In the genomic region with DNA sequence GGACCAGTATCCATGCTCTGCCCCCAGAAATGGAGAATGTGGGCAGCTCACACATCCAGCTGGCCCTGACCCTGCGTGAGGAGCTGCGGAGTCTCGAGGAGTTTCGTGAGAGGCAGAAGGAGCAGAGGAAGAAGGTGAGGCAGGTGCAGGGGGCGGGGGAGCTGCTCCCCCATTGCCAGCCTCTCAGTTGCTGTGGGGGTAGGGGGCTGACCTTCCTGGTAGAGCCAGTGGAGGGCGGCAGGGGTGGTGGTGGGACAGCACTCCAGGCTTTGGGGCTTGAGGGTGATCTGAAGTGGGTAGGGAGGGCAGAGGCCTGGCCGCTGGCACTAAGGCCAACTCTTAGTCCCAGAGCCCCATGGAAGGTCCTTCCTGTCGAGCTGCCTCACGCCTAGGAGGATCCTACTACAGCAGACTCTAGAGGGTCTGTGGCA, we compare ENCODE assay signal across 11 cellular contexts. TPM values are rescaled to one million over a fixed set of nuclear protein-coding genes. Genes with fewer than 3 reads are reported as not detected.
DNase-seq lines count a peak whose midpoint lies in the region; ATAC-seq and TF ChIP-seq lines count a peak whose summit lies in the region.
"Had no signal": no experiment of that assay in that cellular context is flagged by ENCODE, and none has a peak within 500 bp of the region (broad histone marks: within the 10 kb centered on the region; RNA-seq: fewer than 3 reads in every experiment).

No MANE protein-coding gene starts in this region.

- H3K36me3 Mint-ChIP-seq in activated naive CD4-positive, alpha-beta T cell treated with anti-CD3 and anti-CD28 coated beads, Interleukin-2, amount 50 U/mL, for 72 hours, result peaks cover 5 to 20% of the 10 kb centered on the region in 2 donors
- H3K36me3 Mint-ChIP-seq in mesothelial cell of epicardium, result no peaks in the 10 kb centered on the region

- TF ChIP-seq CTCF in BE2C (IDR thresholded peaks at IDR 0.05; ENCODE audit: low read depth, low read length) (no peak), GM13977 (IDR thresholded peaks at IDR 0.05; ENCODE audit: extremely low read depth, insufficient read depth, missing control alignments) (peak; percentile 1), mesothelial cell of epicardium (IDR thresholded peaks at IDR 0.05; ENCODE audit: unreplicated experiment) (no peak)

- H3K4me3 Mint-ChIP-seq in mesothelial cell of epicardium, result no peak overlapping the region

- H3K27ac Mint-ChIP-seq in activated naive CD4-positive, alpha-beta T cell treated with anti-CD3 and anti-CD28 coated beads, Interleukin-2, amount 50 U/mL, for 72 hours, result peak overlapping the region; percentile 42 to 98
- no peak overlapping the region for H3K27ac Mint-ChIP-seq in mesothelial cell of epicardium

- in situ Hi-C loops in GM13977 (cut with MboI; ENCODE audit: low pct_unique_long_range_greater_than_20kb, low sequenced_read_pairs, unreplicated experiment), result no loop called here

- peak; percentile 4 for DNase-seq in BE2C
- DNase-seq in GM13977 (ENCODE audit: low spot score), result no peak
- DNase-seq in activated naive CD4-positive, alpha-beta T cell treated with anti-CD3 and anti-CD28 coated beads, Interleukin-2, amount 50 U/mL, for 72 hours (ENCODE audit: low spot score in 2 of 2), result no peak
- DNase-seq in mesothelial cell of epicardium (ENCODE audit: low spot score in 2 of 2, unreplicated experiment in 2 of 2), result peak; percentile 18 to 33
- no peak for DNase-seq in NCI-H187 (lab: John Stamatoyannopoulos, UW)
- DNase-seq: NCI-H345 had no signal

- peaks cover 5% of the 10 kb centered on the region for H3K27me3 Mint-ChIP-seq in mesothelial cell of epicardium (ENCODE audit: low read depth)

- peaks cover 2% of the 10 kb centered on the region for H3K4me1 Mint-ChIP-seq in mesothelial cell of epicardium

- no peaks in the 10 kb centered on the region for H3K27me3 ChIP-seq in BE2C
- H3K27me3 ChIP-seq: ascending aorta had no signal

- no peak for ATAC-seq in activated naive CD4-positive, alpha-beta T cell treated with anti-CD3 and anti-CD28 coated beads, Interleukin-2, amount 50 U/mL, for 72 hours
- ATAC-seq in HG03108 (IDR thresholded peaks at IDR 0.05; ENCODE audit: unreplicated experiment) (no peak), HG03565 (IDR thresholded peaks at IDR 0.05; ENCODE audit: unreplicated experiment) (no peak), HG03045 (IDR thresholded peaks at IDR 0.05; ENCODE audit: unreplicated experiment) (no peak)
- ATAC-seq: right cardiac atrium had no signal

- H3K36me3 ChIP-seq in BE2C, result no peaks in the 10 kb centered on the region

- H3K9me3 ChIP-seq in BE2C, result no peaks in the 10 kb centered on the region
- H3K9me3 ChIP-seq: ascending aorta had no signal

- no peaks in the 10 kb centered on the region for H3K9me3 Mint-ChIP-seq in activated naive CD4-positive, alpha-beta T cell treated with anti-CD3 and anti-CD28 coated beads, Interleukin-2, amount 50 U/mL, for 72 hours
- no peaks in the 10 kb centered on the region for H3K9me3 Mint-ChIP-seq in mesothelial cell of epicardium

- no peaks in the 10 kb centered on the region for H3K4me1 ChIP-seq in BE2C
- H3K4me1 ChIP-seq: ascending aorta had no signal

- no peak overlapping the region for H3K4me3 ChIP-seq in BE2C (ENCODE audit: low read depth, low read length)
- H3K4me3 ChIP-seq: ascending aorta had no signal

RNA-seq across cellular contexts. Expression of gene PSTPIP1, which starts 30.6 kb away (rescaled TPM):
- polyA plus RNA-seq in BE2C (2012; ENCODE audit: insufficient read depth, insufficient read length, low read depth), result 7.2 TPM
- 100 to 1,000 TPM in 1 of 2 donors, 10 to 100 TPM in 1; 95.5 to 149 TPM for total RNA-seq in activated naive CD4-positive, alpha-beta T cell treated with anti-CD3 and anti-CD28 coated beads, Interleukin-2, amount 50 U/mL, for 72 hours
- total RNA-seq in mesothelial cell of epicardium, result 0.59 TPM in 1 of 3 replicates, not detected in the others

RNA-seq across cellular contexts. Expression of gene TSPAN3, which starts 45.4 kb away (rescaled TPM):
- 387 TPM for polyA plus RNA-seq in BE2C (2012; ENCODE audit: insufficient read depth, insufficient read length, low read depth)
- total RNA-seq in activated naive CD4-positive, alpha-beta T cell treated with anti-CD3 and anti-CD28 coated beads, Interleukin-2, amount 50 U/mL, for 72 hours, result 10 to 100 TPM in 1 of 2 donors, 1 to 10 TPM in 1; 6.9 to 27.1 TPM
- 301 to 312 TPM (median 307 TPM) in 3 replicates for total RNA-seq in mesothelial cell of epicardium

Comparison
In these comparisons a context has a peak if more than half of its experiments do, and no peak if none do; other contexts are left out.
1. DNase-seq: peak in BE2C (single experiment) and mesothelial cell of epicardium (2 of 2); none in GM13977 (single experiment), activated naive CD4-positive, alpha-beta T cell treated with anti-CD3 and anti-CD28 coated beads, Interleukin-2, amount 50 U/mL, for 72 hours (0 of 2) and NCI-H187 (0 of 2).
2. RNA of gene PSTPIP1, which starts 30.6 kb away (total RNA-seq): 95.5 to 149 TPM in activated naive CD4-positive, alpha-beta T cell treated with anti-CD3 and anti-CD28 coated beads, Interleukin-2, amount 50 U/mL, for 72 hours; 0.59 TPM in mesothelial cell of epicardium; every median in the first group is over 10 times any median in the second.
3. RNA of gene TSPAN3, which starts 45.4 kb away (total RNA-seq): 301 to 312 TPM in mesothelial cell of epicardium; 6.9 to 27.1 TPM in activated naive CD4-positive, alpha-beta T cell treated with anti-CD3 and anti-CD28 coated beads, Interleukin-2, amount 50 U/mL, for 72 hours; every median in the first group is over 10 times any median in the second.